ENCODE assay signal across 28 cellular contexts in the genomic region with DNA sequence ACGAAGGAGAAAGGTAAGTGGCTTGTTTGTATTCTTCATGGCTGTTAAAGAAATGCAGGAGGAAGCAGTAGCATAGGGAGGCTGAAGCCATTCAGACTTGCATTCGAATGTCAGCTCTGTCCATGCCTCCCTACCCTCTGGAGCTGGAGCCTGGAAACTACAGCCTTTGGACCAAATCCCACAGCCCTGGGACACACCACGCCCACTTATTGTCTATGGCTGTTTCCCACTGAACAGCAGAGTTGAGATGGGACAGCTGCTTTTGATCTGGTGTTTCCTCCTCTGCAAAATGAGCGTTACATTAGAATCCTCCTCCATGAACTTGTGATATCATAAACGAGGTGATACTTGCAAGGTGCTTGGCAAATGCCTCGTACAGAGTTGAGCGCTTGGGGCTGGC. TPM values are rescaled to one million over a fixed set of nuclear protein-coding genes. Genes with fewer than 3 reads are reported as not detected.
DNase-seq lines count a peak whose midpoint lies in the region; ATAC-seq, FAIRE-seq and TF ChIP-seq lines count a peak whose summit lies in the region.
"Had no signal": no experiment of that assay in that cellular context is flagged by ENCODE, and none has a peak within 500 bp of the region (broad histone marks: within the 10 kb centered on the region; RNA-seq: fewer than 3 reads in every experiment).

No MANE protein-coding gene starts in this region.

- H3K27me3 Mint-ChIP-seq in neural crest cell (ENCODE audit: low read depth), result peaks cover 11% of the 10 kb centered on the region
- H3K27me3 Mint-ChIP-seq: activated B cell treated with CpG ODN at 0.5 μM for 24 hours had no signal

- DNase-seq in AG20443 (ENCODE audit: low spot score), result peak; percentile 47
- DNase-seq in bronchial epithelial cell (ENCODE audit: low read depth), result no peak
- DNase-seq in heart left ventricle, result peak in 1 of 5 donors; percentile 48
- no peak for DNase-seq in neural crest cell (ENCODE audit: low read depth, low spot score)
- no peak for DNase-seq in transverse colon
- DNase-seq in globus pallidus (ENCODE audit: low spot score), result no peak
- no peak for DNase-seq in HT-29 (ENCODE audit: low spot score)
- DNase-seq in erythroblast (lab: John Stamatoyannopoulos, UW), result no peak
- DNase-seq: activated B cell treated with CpG ODN at 0.5 μM for 24 hours; activated CD4-positive, alpha-beta memory T cell treated with anti-CD3 and anti-CD28 coated beads, Interleukin-2, amount 10 ng/mL, durations not matched to agents 7 days and 5 days; activated naive CD4-positive, alpha-beta T cell treated with Interleukin-2 at 50 U/mL for 16 hours; activated T-cell treated with anti-CD3 and anti-CD28 coated beads, Interleukin-2, amount 50 U/mL, for 1 hour; colonic mucosa; mammary epithelial cell; MG63; NCI-H146; NCI-H774; stimulated activated CD4-positive, alpha-beta T cell treated with anti-CD3 and anti-CD28 coated beads, Interleukin-2, amount 100 ng/mL, for 24 hours; stimulated activated naive CD8-positive, alpha-beta T cell treated with anti-CD3 and anti-CD28 coated beads, Interleukin-15, Interleukin-2, amounts not matched to agents 100 U/mL and 50 U/mL, for 24 hours had no signal

- H3K4me3 Mint-ChIP-seq in neural crest cell, result no peak overlapping the region
- H3K4me3 Mint-ChIP-seq: activated B cell treated with CpG ODN at 0.5 μM for 24 hours; activated CD4-positive, alpha-beta memory T cell treated with anti-CD3 and anti-CD28 coated beads, Interleukin-2, amount 10 ng/mL, durations not matched to agents 7 days and 5 days; T-helper 2 cell treated with Interferon-gamma antibody and Interleukin-4, amounts not matched to agents 5 μg/mL and 100 μg/mL, for 36 hours had no signal

- ATAC-seq in heart left ventricle, result peak in 2 of 4 donors; percentile 26 to 28
- ATAC-seq: stimulated activated naive CD8-positive, alpha-beta T cell treated with anti-CD3 and anti-CD28 coated beads, Interleukin-15, Interleukin-2, amounts not matched to agents 100 U/mL and 50 U/mL, for 24 hours had no signal

- in situ Hi-C loops in transverse colon (cut with MboI; ENCODE audit: low pct_ligation_motif_present in 1 of 4, low pct_unique_long_range_greater_than_20kb in 1 of 4, low sequenced_read_pairs in 3 of 4), result loop anchor here in 2 of 4 donors (5.0 to 10.0 kb wide), 2 partner anchors 51 to 54 kb away; no protein-coding TSS in a partner anchor

- no peak overlapping the region for H3K4me3 ChIP-seq in bronchial epithelial cell (ENCODE audit: low read depth, low read length)
- peak overlapping the region in 5 of 12 donors; percentile 1 to 59 (median 54) for H3K4me3 ChIP-seq in heart left ventricle
- no peak overlapping the region for H3K4me3 ChIP-seq in transverse colon
- H3K4me3 ChIP-seq: ascending aorta, colonic mucosa, MG63, SJSA1 had no signal

- H3K27ac Mint-ChIP-seq in neural crest cell (ENCODE audit: unreplicated experiment), result peak overlapping the region; percentile 57
- H3K27ac Mint-ChIP-seq: activated B cell treated with CpG ODN at 0.5 μM for 24 hours; activated CD4-positive, alpha-beta memory T cell treated with anti-CD3 and anti-CD28 coated beads, Interleukin-2, amount 10 ng/mL, durations not matched to agents 7 days and 5 days; T-helper 2 cell treated with Interferon-gamma antibody and Interleukin-4, amounts not matched to agents 5 μg/mL and 100 μg/mL, for 36 hours had no signal

- H3K4me1 Mint-ChIP-seq in neural crest cell, result peaks cover 31% of the 10 kb centered on the region

- H3K4me1 ChIP-seq in heart left ventricle (peaks cover 0 to 73% (median 39%) of the 10 kb centered on the region in 12 donors), transverse colon (peaks cover 0 to 16% (median 5%) of the 10 kb centered on the region in 4 donors)
- H3K4me1 ChIP-seq: ascending aorta, colonic mucosa, parathyroid adenoma had no signal

- H3K36me3 Mint-ChIP-seq in neural crest cell (ENCODE audit: low read depth), result no peaks in the 10 kb centered on the region

- H3K27ac ChIP-seq in heart left ventricle, result peak overlapping the region in 10 of 12 donors; percentile 0 to 99 (median 70)
- H3K27ac ChIP-seq in transverse colon, result no peak overlapping the region
- H3K27ac ChIP-seq: ascending aorta, colonic mucosa, parathyroid adenoma, SJSA1 had no signal

- peak in 1 of 2 donors; percentile 27 for TF ChIP-seq POLR2A in heart left ventricle (IDR thresholded peaks at IDR 0.05)
- no peak for TF ChIP-seq POLR2A in transverse colon (IDR thresholded peaks at IDR 0.05)
- no peak for TF ChIP-seq POLR2A in erythroblast (IDR thresholded peaks at IDR 0.05; ENCODE audit: low read length)

- no peak for TF ChIP-seq CTCF in bronchial epithelial cell (IDR thresholded peaks at IDR 0.05; ENCODE audit: insufficient read depth, low read length, severe bottlenecking)
- TF ChIP-seq CTCF in heart left ventricle (IDR thresholded peaks at IDR 0.05), result no peak
- no peak for TF ChIP-seq CTCF in neural crest cell (conservative IDR thresholded peaks at IDR 0.05)
- no peak for TF ChIP-seq CTCF in transverse colon (IDR thresholded peaks at IDR 0.05)

- no peak for TF ChIP-seq EP300 in transverse colon (IDR thresholded peaks at IDR 0.05; ENCODE audit: low read depth)

- H3K9me3 ChIP-seq in heart left ventricle, result peaks cover 0 to 3% (median 0%) of the 10 kb centered on the region in 12 donors
- H3K9me3 ChIP-seq in transverse colon, result no peaks in the 10 kb centered on the region
- H3K9me3 ChIP-seq: ascending aorta, colonic mucosa, MG63 had no signal

- H3K9me3 Mint-ChIP-seq in neural crest cell, result peaks cover 3% of the 10 kb centered on the region
- H3K9me3 Mint-ChIP-seq: activated B cell treated with CpG ODN at 0.5 μM for 24 hours; activated CD4-positive, alpha-beta memory T cell treated with anti-CD3 and anti-CD28 coated beads, Interleukin-2, amount 10 ng/mL, durations not matched to agents 7 days and 5 days; T-helper 2 cell treated with Interferon-gamma antibody and Interleukin-4, amounts not matched to agents 5 μg/mL and 100 μg/mL, for 36 hours had no signal

- intact Hi-C loops in heart left ventricle (cut with DNase I) (no loop called here), transverse colon (cut with DNase I; ENCODE audit: low total_unique reads) (no loop called here)

- WGBS in heart left ventricle, 4 donors, result 42 to 54% (median 51%) methylated on average over 5 to 7 of the region's 7 CpGs
- 20 to 36% methylated on average over 4 to 7 of the region's 7 CpGs for whole genome bisulfite sequencing in transverse colon (ENCODE audit: low coverage in 1 of 2), 2 donors

- H3K27me3 ChIP-seq in bronchial epithelial cell (ENCODE audit: control insufficient read depth, insufficient read depth, low read length) (peaks cover 3% of the 10 kb centered on the region), heart left ventricle (no peaks in the 10 kb centered on the region), transverse colon (no peaks in the 10 kb centered on the region)
- H3K27me3 ChIP-seq: ascending aorta, colonic mucosa, MG63, SJSA1 had no signal

- peak; percentile 28 for FAIRE-seq in bronchial epithelial cell (lab: Jason Lieb, UNC)
- FAIRE-seq: A204.1, D721Med, endothelial cell of umbilical vein, urothelium cell line had no signal

- H3K36me3 ChIP-seq in bronchial epithelial cell (ENCODE audit: control insufficient read depth, insufficient read depth, low read length) (no peaks in the 10 kb centered on the region), heart left ventricle (peaks cover 0 to 7% (median 0%) of the 10 kb centered on the region in 9 donors), transverse colon (no peaks in the 10 kb centered on the region)
- H3K36me3 ChIP-seq: ascending aorta, colonic mucosa, SJSA1 had no signal

RNA-seq across cellular contexts. Expression of gene FAM107A, which starts 3.6 kb away (rescaled TPM):
- not detected in 2 replicates for total RNA-seq in bronchial epithelial cell
- total RNA-seq in heart left ventricle, result 100 to 1,000 TPM in 3 of 9 donors, 10 to 100 TPM in 6; 24.6 to 144 (median 62.5) TPM
- polyA plus RNA-seq in heart left ventricle, result 10 to 100 TPM; 39.2 to 47.9 TPM
- 1.6 and 2.3 TPM in 2 replicates for total RNA-seq in neural crest cell
- 10 to 100 TPM; 14.1 to 21.9 (median 16.0) TPM for total RNA-seq in transverse colon
- 0.10 TPM in 1 of 2 replicates, not detected in the other for total RNA-seq in HT-29 (2014; rRNA removed; shearing (Covaris generic))
- total RNA-seq: activated B cell treated with CpG ODN at 0.5 μM for 24 hours; activated CD4-positive, alpha-beta memory T cell treated with anti-CD3 and anti-CD28 coated beads, Interleukin-2, amount 10 ng/mL, durations not matched to agents 7 days and 5 days; H4; SJSA1 had no signal
- polyA plus RNA-seq: mammary epithelial cell had no signal

RNA-seq across cellular contexts. Expression of gene ACOX2, which starts 36.6 kb away (rescaled TPM):
- total RNA-seq in bronchial epithelial cell, result 0.26 TPM in 1 of 2 replicates, not detected in the other
- total RNA-seq in heart left ventricle, result 10 to 100 TPM; 17.6 to 41.9 (median 31.1) TPM
- polyA plus RNA-seq in heart left ventricle, result 10 to 100 TPM in 1 of 2 donors, 1 to 10 TPM in 1; 6.6 to 38.4 TPM
- 0.98 and 1.0 TPM in 2 replicates for total RNA-seq in neural crest cell
- total RNA-seq in transverse colon, result 100 to 1,000 TPM in 1 of 4 donors, 10 to 100 TPM in 3; 28.3 to 125 (median 37.9) TPM
- not detected in 2 replicates for total RNA-seq in HT-29 (2014; rRNA removed; shearing (Covaris generic))
- total RNA-seq: activated B cell treated with CpG ODN at 0.5 μM for 24 hours; activated CD4-positive, alpha-beta memory T cell treated with anti-CD3 and anti-CD28 coated beads, Interleukin-2, amount 10 ng/mL, durations not matched to agents 7 days and 5 days had no signal

Comparison
In these comparisons a context has a peak if more than half of its experiments do, and no peak if none do; other contexts are left out.
1. H3K27ac ChIP-seq: peak in heart left ventricle (10 of 12); none in transverse colon (0 of 4).